In genomic region chr15:89068325-89068784, GRCh38 we compare ENCODE assay signal across 8 cellular contexts. TPM values are rescaled to one million over a fixed set of nuclear protein-coding genes. Genes with fewer than 3 reads are reported as not detected.
DNase-seq lines count a peak whose midpoint lies in the region; ATAC-seq lines count a peak whose summit lies in the region.

No MANE protein-coding gene starts in this region.

- peak; percentile 76 for DNase-seq in activated effector memory CD4-positive, alpha-beta T cell treated with anti-CD3 and anti-CD28 coated beads, Interleukin-2, amount 50 U/mL, for 16 hours
- no peak for DNase-seq in activated effector memory CD4-positive, alpha-beta T cell treated with Interleukin-2 at 50 U/mL for 16 hours
- DNase-seq in SKM-1 (lab: John Stamatoyannopoulos, UW; ENCODE audit: unreplicated experiment) = peak; percentile 74
- DNase-seq in stimulated activated CD8-positive, alpha-beta memory T cell treated with anti-CD3 and anti-CD28 coated beads, Interleukin-2, amount 100 ng/mL, for 48 hours (ENCODE audit: low read depth in 2 of 2) = peak; percentile 52 to 55
- no peak for DNase-seq in NCI-H748 (lab: John Stamatoyannopoulos, UW; ENCODE audit: unreplicated experiment)
- no peak for DNase-seq in D341Med (ENCODE audit: low spot score)

- ATAC-seq in HG03060 (IDR thresholded peaks at IDR 0.05; ENCODE audit: low read depth, unreplicated experiment) (peak; percentile 58), esophagus mucosa (peak; percentile 77)

RNA-seq across cellular contexts. Expression of gene ABHD2, which starts 19.9 kb away (rescaled TPM):
- 49.1 TPM for total RNA-seq in esophagus mucosa

Comparison
In these comparisons a context has a peak if more than half of its experiments do, and no peak if none do; other contexts are left out.
1. DNase-seq: peak in activated effector memory CD4-positive, alpha-beta T cell treated with anti-CD3 and anti-CD28 coated beads, Interleukin-2, amount 50 U/mL, for 16 hours (single experiment), SKM-1 (single experiment) and stimulated activated CD8-positive, alpha-beta memory T cell treated with anti-CD3 and anti-CD28 coated beads, Interleukin-2, amount 100 ng/mL, for 48 hours (2 of 2); none in activated effector memory CD4-positive, alpha-beta T cell treated with Interleukin-2 at 50 U/mL for 16 hours (single experiment), NCI-H748 (single experiment) and D341Med (single experiment).